ENCODE assay signal across 9 cellular contexts in genomic region chr5:140403613-140404012, GRCh38. TPM values are rescaled to one million over a fixed set of nuclear protein-coding genes. Genes with fewer than 3 reads are reported as not detected.
DNase-seq lines count a peak whose midpoint lies in the region; ATAC-seq and TF ChIP-seq lines count a peak whose summit lies in the region.
"Had no signal": no experiment of that assay in that cellular context is flagged by ENCODE, and none has a peak within 500 bp of the region (broad histone marks: within the 10 kb centered on the region; RNA-seq: fewer than 3 reads in every experiment).

No MANE protein-coding gene starts in this region.

- peak overlapping the region; percentile 57 for H3K27ac Mint-ChIP-seq in activated naive CD4-positive, alpha-beta T cell treated with anti-CD3 and anti-CD28 coated beads, Interleukin-2, amount 50 U/mL, for 24 hours
- H3K27ac Mint-ChIP-seq in memory B cell: peak overlapping the region; percentile 47

- no peaks in the 10 kb centered on the region for H3K9me3 Mint-ChIP-seq in activated naive CD4-positive, alpha-beta T cell treated with anti-CD3 and anti-CD28 coated beads, Interleukin-2, amount 50 U/mL, for 24 hours
- no peaks in the 10 kb centered on the region for H3K9me3 Mint-ChIP-seq in memory B cell

- in situ Hi-C loops in astrocyte of the cerebellum (cut with HindIII; ENCODE audit: low sequenced_read_pairs): no loop called here

- WGBS in tibial nerve, 2 donors: 61 to 63% methylated on average over 5 of the region's 5 CpGs

- TF ChIP-seq POLR2A in tibial nerve (IDR thresholded peaks at IDR 0.05): no peak

- H3K9me3 ChIP-seq in tibial nerve: no peaks in the 10 kb centered on the region

- H3K4me1 Mint-ChIP-seq in activated naive CD4-positive, alpha-beta T cell treated with anti-CD3 and anti-CD28 coated beads, Interleukin-2, amount 50 U/mL, for 24 hours: peaks cover 44% of the 10 kb centered on the region
- peaks cover 23% of the 10 kb centered on the region for H3K4me1 Mint-ChIP-seq in memory B cell

- TF ChIP-seq EP300 in tibial nerve (IDR thresholded peaks at IDR 0.05): no peak

- no peak overlapping the region for H3K4me3 Mint-ChIP-seq in activated naive CD4-positive, alpha-beta T cell treated with anti-CD3 and anti-CD28 coated beads, Interleukin-2, amount 50 U/mL, for 24 hours
- H3K4me3 Mint-ChIP-seq in memory B cell: no peak overlapping the region

- ATAC-seq in memory B cell (ENCODE audit: low read depth): no peak
- ATAC-seq in GM18517 (IDR thresholded peaks at IDR 0.05; ENCODE audit: unreplicated experiment): no peak

- H3K4me1 ChIP-seq in tibial nerve: peaks cover 4 to 64% (median 25%) of the 10 kb centered on the region in 4 donors

- no peak overlapping the region for H3K27ac ChIP-seq in tibial nerve

- TF ChIP-seq CTCF in astrocyte of the cerebellum (IDR thresholded peaks at IDR 0.05; ENCODE audit: low read depth, low read length, missing control alignments) (no peak), tibial nerve (IDR thresholded peaks at IDR 0.05) (no peak)

- DNase-seq in activated naive CD4-positive, alpha-beta T cell (lab: John Stamatoyannopoulos, UW): no peak
- DNase-seq in astrocyte of the cerebellum (ENCODE audit: low read depth) (no peak), memory B cell (ENCODE audit: low spot score in 2 of 2) (no peak), tibial nerve (ENCODE audit: low spot score in 2 of 2) (no peak), kidney tubule cell (ENCODE audit: low spot score) (no peak), C1 segment of cervical spinal cord (lab: John Stamatoyannopoulos, UW) (no peak)
- DNase-seq: hippocampal formation had no signal

- peaks cover 0 to 6% (median 0%) of the 10 kb centered on the region in 3 donors for H3K36me3 ChIP-seq in tibial nerve

- H3K27me3 Mint-ChIP-seq in activated naive CD4-positive, alpha-beta T cell treated with anti-CD3 and anti-CD28 coated beads, Interleukin-2, amount 50 U/mL, for 24 hours: no peaks in the 10 kb centered on the region
- H3K27me3 Mint-ChIP-seq in memory B cell: no peaks in the 10 kb centered on the region

- H3K4me3 ChIP-seq in astrocyte of the cerebellum (ENCODE audit: low read depth, low read length) (peak overlapping the region; percentile 98), tibial nerve (peak overlapping the region in 3 of 4 donors; percentile 88 to 96 (median 90))

- no peaks in the 10 kb centered on the region for H3K27me3 ChIP-seq in tibial nerve

- peaks cover 8% of the 10 kb centered on the region for H3K36me3 Mint-ChIP-seq in activated naive CD4-positive, alpha-beta T cell treated with anti-CD3 and anti-CD28 coated beads, Interleukin-2, amount 50 U/mL, for 24 hours
- peaks cover 2% of the 10 kb centered on the region for H3K36me3 Mint-ChIP-seq in memory B cell

RNA-seq across cellular contexts. Expression of gene ANKHD1, which starts 2.0 kb away (rescaled TPM):
- 100 to 1,000 TPM; 119 to 212 (median 162) TPM for total RNA-seq in tibial nerve

RNA-seq across cellular contexts. Expression of gene SLC4A9, which starts 43.6 kb away (rescaled TPM):
- total RNA-seq in tibial nerve: not detected

RNA-seq across cellular contexts. Expression of gene HBEGF, which starts 57.2 kb away (rescaled TPM):
- 10 to 100 TPM; 27.1 to 30.9 (median 27.8) TPM for total RNA-seq in tibial nerve
